Comparison of ENCODE assay signal across 10 cellular contexts in the genomic region with DNA sequence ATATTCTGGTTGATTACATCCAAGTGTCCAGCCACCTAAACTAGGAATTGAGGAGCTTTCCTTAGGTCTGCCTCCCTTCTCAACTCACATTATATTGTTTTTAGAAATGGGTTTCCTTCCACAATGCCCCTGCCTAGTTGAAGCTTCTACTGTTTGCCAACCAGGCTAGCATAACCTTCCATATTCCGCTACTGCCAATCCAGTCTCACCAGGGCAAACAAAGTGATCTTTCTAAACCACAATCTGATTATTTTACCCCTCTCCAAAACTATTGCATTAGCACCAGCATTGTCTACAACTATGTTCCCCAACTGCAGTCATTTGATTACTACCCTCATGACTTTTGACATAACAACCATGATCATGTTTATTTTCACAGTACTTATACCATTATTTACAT.
"Had no signal": no experiment of that assay in that cellular context is flagged by ENCODE, and none has a peak within 500 bp of the region (broad histone marks: within the 10 kb centered on the region; RNA-seq: fewer than 3 reads in every experiment).

No MANE protein-coding gene starts in this region.

- DNase-seq: GM23248, GOT3, H7, H9, HCEC 1CT, HFFc6 had no signal

- H3K27ac ChIP-seq: GM23248 had no signal

- H3K36me3 ChIP-seq: HAP-1 had no signal

- H3K4me1 ChIP-seq: HAP-1 had no signal

- H3K9me3 ChIP-seq: HAP-1 had no signal

- H2AFZ ChIP-seq: GM23248, GM23338 had no signal

- H3K4me3 ChIP-seq: GM23248, GM23338, HAP-1 had no signal

- H3K4me2 ChIP-seq: GM23338 had no signal

- H3K9ac ChIP-seq: GM23248 had no signal

- FAIRE-seq: H1 had no signal

- ATAC-seq: GM23338, HCT116 had no signal
